ENCODE assay signal across 29 cellular contexts in the genomic region with DNA sequence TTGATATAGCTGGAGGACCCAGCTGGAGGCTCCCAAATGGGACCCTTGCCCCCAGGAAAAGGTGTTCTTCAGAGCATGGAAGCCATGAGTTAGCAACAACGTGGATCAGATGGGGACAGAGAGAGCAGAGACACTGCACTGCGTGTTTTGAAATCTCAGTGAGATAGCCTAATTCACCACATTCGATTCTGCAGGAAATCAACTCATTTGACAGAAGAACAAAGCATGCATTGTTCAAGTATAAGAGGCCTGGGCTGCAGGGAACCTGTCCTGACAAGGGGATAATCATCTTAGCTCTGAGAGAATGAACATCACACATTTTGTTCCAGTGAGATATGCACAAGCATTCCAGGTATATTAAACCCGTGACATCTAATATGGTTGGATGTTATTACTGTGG.
DNase-seq lines count a peak whose midpoint lies in the region; TF ChIP-seq lines count a peak whose summit lies in the region.
"Had no signal": no experiment of that assay in that cellular context is flagged by ENCODE, and none has a peak within 500 bp of the region (broad histone marks: within the 10 kb centered on the region; RNA-seq: fewer than 3 reads in every experiment).

No MANE protein-coding gene starts in this region.

- H3K9ac ChIP-seq in mammary epithelial cell (ENCODE audit: insufficient read depth, low read length): no peak overlapping the region
- H3K9ac ChIP-seq in mesendoderm (ENCODE audit: low read length): no peak overlapping the region
- H3K9ac ChIP-seq: SK-N-SH had no signal

- no peaks in the 10 kb centered on the region for H4K20me1 ChIP-seq in mammary epithelial cell (ENCODE audit: insufficient read depth, low read length)

- no peak overlapping the region for H2AK5ac ChIP-seq in mesendoderm (ENCODE audit: low read length)

- H3K23ac ChIP-seq in mesendoderm (ENCODE audit: low read length): no peak overlapping the region

- TF ChIP-seq CTCF in mammary epithelial cell (conservative IDR thresholded peaks at IDR 0.05 in 1 of 2, IDR thresholded peaks at IDR 0.05 in 1 of 2; ENCODE audit: extremely low read depth in 1 of 2, insufficient read depth in 1 of 2, low read depth in 1 of 2, low read length in 2 of 2) (no peak), MCF 10A (IDR thresholded peaks at IDR 0.05; ENCODE audit: unreplicated experiment) (no peak)

- no peaks in the 10 kb centered on the region for H3K79me1 ChIP-seq in mesendoderm (ENCODE audit: low read length)

- DNase-seq in mammary epithelial cell (peak; percentile 63), MCF 10A (ENCODE audit: unreplicated experiment) (no peak), mesendoderm (no peak), KG1 (lab: John Stamatoyannopoulos, UW) (no peak), HPDE6-E6E7 (ENCODE audit: extremely low spot score) (no peak), LoVo (ENCODE audit: low spot score) (no peak)
- DNase-seq: AML-193; CD8-positive, alpha-beta T cell; DMS 273 treated with DMSO at 0.1 percent for 48 hours; DMS79; GF-D8; GOT3; HCEC 1CT; MV-4-11; NCI-H1105; NCI-H1436 treated with DMSO at 0.1 percent for 48 hours; NCI-H2029; NCI-H2227 treated with DMSO at 0.1 percent for 48 hours; NCI-H510A; NCI-H69; OCI-M1; Peyer's patch; SIG-M5; SK-N-SH; SW 1271 had no signal

- H3K18ac ChIP-seq in mesendoderm (ENCODE audit: low read length): peak overlapping the region; percentile 42

- dilution Hi-C loops in mammary epithelial cell (cut with HindIII; ENCODE audit: low sequenced_read_pairs): no loop called here

- H4K8ac ChIP-seq in mesendoderm (ENCODE audit: low read depth, low read length): no peak overlapping the region

- in situ Hi-C loops in mammary epithelial cell (cut with MboI; ENCODE audit: low sequenced_read_pairs in 2 of 2): no loop called here

- no peak overlapping the region for H3K4ac ChIP-seq in mesendoderm (ENCODE audit: low read depth, low read length)

- H3K4me1 ChIP-seq in mammary epithelial cell (ENCODE audit: insufficient read depth, low read length): peaks cover 14% of the 10 kb centered on the region
- H3K4me1 ChIP-seq in mesendoderm (ENCODE audit: control insufficient read depth, low read depth, low read length): no peaks in the 10 kb centered on the region
- H3K4me1 ChIP-seq: Peyer's patch had no signal

- intact Hi-C loops in mammary epithelial cell (cut with micrococcal nuclease) (no loop called here), MCF 10A (cut with micrococcal nuclease) (no loop called here)

- H2BK15ac ChIP-seq in mesendoderm (replicated peaks; ENCODE audit: low read depth): no peak overlapping the region

- no peaks in the 10 kb centered on the region for H3K4me1 Mint-ChIP-seq in MCF 10A (ENCODE audit: insufficient read depth, unreplicated experiment)

- H2BK120ac ChIP-seq in mesendoderm (ENCODE audit: low read depth, low read length): no peak overlapping the region

- H3K36me3 Mint-ChIP-seq in MCF 10A (ENCODE audit: insufficient read depth, unreplicated experiment): no peaks in the 10 kb centered on the region
- H3K36me3 Mint-ChIP-seq: CD8-positive, alpha-beta T cell had no signal

- no peak overlapping the region for H3K56ac ChIP-seq in mesendoderm (ENCODE audit: low read length)

- no peak overlapping the region for H3K27ac Mint-ChIP-seq in MCF 10A (ENCODE audit: low read depth, unreplicated experiment)
- H3K27ac Mint-ChIP-seq: CD8-positive, alpha-beta T cell; T-helper 1 cell treated with Interleukin-12 subunit alpha and Interleukin-12 subunit beta and Interleukin-4 antibody, amounts not matched to agents 30 μg/mL and 1 μg/mL, for 36 hours had no signal

- peak overlapping the region; percentile 43 for H2AFZ ChIP-seq in mammary epithelial cell (ENCODE audit: low read depth, low read length)

- no peak overlapping the region for H4K5ac ChIP-seq in mesendoderm (ENCODE audit: low read length)

- BruUV-seq in mammary epithelial cell (replicated peaks; lab: Mats Ljungman, UMichigan) (no TSS peak), MCF 10A (replicated peaks; lab: Mats Ljungman, UMichigan) (no TSS peak)

- no peaks in the 10 kb centered on the region for H3K9me3 ChIP-seq in mammary epithelial cell (replicated peaks; ENCODE audit: insufficient read depth, low read length)
- peaks cover 14% of the 10 kb centered on the region for H3K9me3 ChIP-seq in KOPT-K1 (ENCODE audit: insufficient read depth, low read length, poor library complexity, severe bottlenecking)
- H3K9me3 ChIP-seq: Peyer's patch, SK-N-SH had no signal

- H3K4me3 ChIP-seq in mammary epithelial cell (replicated peaks in 1 of 3; ENCODE audit: insufficient read depth in 1 of 3, low read depth in 2 of 3, low read length in 3 of 3) (no peak overlapping the region), mesendoderm (ENCODE audit: low read length) (no peak overlapping the region)
- H3K4me3 ChIP-seq: K562, Peyer's patch had no signal

- H3K4me2 ChIP-seq in mammary epithelial cell (ENCODE audit: insufficient read depth, low read depth, low read length) (peak overlapping the region; percentile 11), mesendoderm (ENCODE audit: low read length) (no peak overlapping the region)
- H3K4me2 ChIP-seq: SK-N-SH had no signal

- H2BK5ac ChIP-seq in mesendoderm (ENCODE audit: low read length): no peak overlapping the region

- CTCF ChIA-PET in mammary epithelial cell (lab: Charles Lee; ENCODE audit: low non-redundant PET): no interaction called here
- CTCF ChIA-PET in MCF 10A (lab: Yijun Ruan, JAX): no interaction called here

- peaks cover 23% of the 10 kb centered on the region for H3K27me3 Mint-ChIP-seq in MCF 10A (ENCODE audit: insufficient read depth, unreplicated experiment)

- H3K36me3 ChIP-seq in mammary epithelial cell (ENCODE audit: insufficient read depth, low read length) (no peaks in the 10 kb centered on the region), KOPT-K1 (ENCODE audit: insufficient read depth, low read length) (no peaks in the 10 kb centered on the region), mesendoderm (ENCODE audit: control insufficient read depth, insufficient read depth, low read length) (no peaks in the 10 kb centered on the region)
- H3K36me3 ChIP-seq: Peyer's patch had no signal

- POLR2A ChIA-PET in MCF 10A (lab: Yijun Ruan, JAX): no interaction called here

- H3K27me3 ChIP-seq in mammary epithelial cell (ENCODE audit: insufficient read depth, low read length) (no peaks in the 10 kb centered on the region), mesendoderm (ENCODE audit: insufficient read depth, low read length, poor library complexity) (no peaks in the 10 kb centered on the region)
- H3K27me3 ChIP-seq: Peyer's patch had no signal

- H3K9me3 Mint-ChIP-seq in MCF 10A (ENCODE audit: unreplicated experiment): no peaks in the 10 kb centered on the region
- H3K9me3 Mint-ChIP-seq: CD8-positive, alpha-beta T cell; T-helper 1 cell treated with Interleukin-12 subunit alpha and Interleukin-12 subunit beta and Interleukin-4 antibody, amounts not matched to agents 30 μg/mL and 1 μg/mL, for 36 hours had no signal

- H3K27ac ChIP-seq in mammary epithelial cell (ENCODE audit: insufficient read depth, low read depth, low read length): no peak overlapping the region
- peak overlapping the region; percentile 87 for H3K27ac ChIP-seq in KOPT-K1 (ENCODE audit: low read depth, low read length, poor library complexity, severe bottlenecking)
- H3K27ac ChIP-seq in mesendoderm (ENCODE audit: low read depth, low read length): no peak overlapping the region
- H3K27ac ChIP-seq: C4-2B, Peyer's patch had no signal

- 6% methylated on average over 3 of the region's 4 CpGs for WGBS in mammary epithelial cell (ENCODE audit: low coverage, missing lambda C conversion rate)
- no CpG with 5 or more reads among the region's 4 CpGs for WGBS in mesendoderm (ENCODE audit: extremely low coverage, insufficient coverage, low lambda C conversion rate)

- no peaks in the 10 kb centered on the region for H3K79me2 ChIP-seq in mammary epithelial cell (ENCODE audit: insufficient read depth, low read length)
- no peaks in the 10 kb centered on the region for H3K79me2 ChIP-seq in mesendoderm (ENCODE audit: control insufficient read depth, insufficient read depth, low read length)

- H3K4me3 Mint-ChIP-seq in MCF 10A (ENCODE audit: unreplicated experiment): no peak overlapping the region
- H3K4me3 Mint-ChIP-seq: CD8-positive, alpha-beta T cell; T-helper 1 cell treated with Interleukin-12 subunit alpha and Interleukin-12 subunit beta and Interleukin-4 antibody, amounts not matched to agents 30 μg/mL and 1 μg/mL, for 36 hours had no signal
